4 cellular contexts compared by ENCODE assay signal in genomic region chr16:74412138-74412774, GRCh38. TPM values are rescaled to one million over a fixed set of nuclear protein-coding genes. Genes with fewer than 3 reads are reported as not detected.
"Had no signal": no experiment of that assay in that cellular context is flagged by ENCODE, and none has a peak within 500 bp of the region (broad histone marks: within the 10 kb centered on the region; RNA-seq: fewer than 3 reads in every experiment).

No MANE protein-coding gene starts in this region.

RNA-seq across cellular contexts. Expression of gene CLEC18B, which starts 9.0 kb away (rescaled TPM):
- total RNA-seq: H1 had no signal
- polyA plus RNA-seq: GM23248, IgD-negative memory B cell had no signal

RNA-seq across cellular contexts. Expression of gene NPIPB15, which starts 36.1 kb away (rescaled TPM):
- total RNA-seq: HT-29 had no signal
